In genomic region chr10:44352316-44353127, GRCh38 we compare ENCODE assay signal across 2 cellular contexts.
TF ChIP-seq lines count a peak whose summit lies in the region.

No MANE protein-coding gene starts in this region.

TF ChIP-seq in HEK293, 187 proteins besides CTCF, POLR2A, EP300 and RAD21:
- TF ChIP-seq PBX3 (CRISPR knock-in tag; IDR thresholded peaks at IDR 0.05) (no peak), KLF17 (tag by site-specific recombination; IDR thresholded peaks at IDR 0.05) (0 out of 2 replicates have a peak, but pooled peaks have one; percentile 19), TCF7L2 (IDR thresholded peaks at IDR 0.05; ENCODE audit: borderline replicate concordance, low read depth, low read length) (no peak), WT1 (tag by site-specific recombination; IDR thresholded peaks at IDR 0.05) (peak; percentile 70), ZNF174 (tag by site-specific recombination; IDR thresholded peaks at IDR 0.05) (no peak)

TF ChIP-seq in H1, 55 proteins besides CTCF, POLR2A, EP300 and RAD21 (continued from another document):
- TF ChIP-seq JUN (IDR thresholded peaks at IDR 0.05; ENCODE audit: low read depth, low read length) (no peak), CTBP2 (IDR thresholded peaks at IDR 0.05; ENCODE audit: borderline replicate concordance, insufficient read depth, insufficient read length, low read length) (no peak), SIRT6 (IDR thresholded peaks at IDR 0.05; ENCODE audit: low read length) (no peak), EZH2 (IDR thresholded peaks at IDR 0.05; ENCODE audit: low read depth, low read length, severe bottlenecking) (no peak), CHD1 (IDR thresholded peaks at IDR 0.05; ENCODE audit: low read depth, low read length) (no peak), JUND (IDR thresholded peaks at IDR 0.05; ENCODE audit: low read length) (no peak)
